8 cellular contexts compared by ENCODE assay signal in the genomic region with DNA sequence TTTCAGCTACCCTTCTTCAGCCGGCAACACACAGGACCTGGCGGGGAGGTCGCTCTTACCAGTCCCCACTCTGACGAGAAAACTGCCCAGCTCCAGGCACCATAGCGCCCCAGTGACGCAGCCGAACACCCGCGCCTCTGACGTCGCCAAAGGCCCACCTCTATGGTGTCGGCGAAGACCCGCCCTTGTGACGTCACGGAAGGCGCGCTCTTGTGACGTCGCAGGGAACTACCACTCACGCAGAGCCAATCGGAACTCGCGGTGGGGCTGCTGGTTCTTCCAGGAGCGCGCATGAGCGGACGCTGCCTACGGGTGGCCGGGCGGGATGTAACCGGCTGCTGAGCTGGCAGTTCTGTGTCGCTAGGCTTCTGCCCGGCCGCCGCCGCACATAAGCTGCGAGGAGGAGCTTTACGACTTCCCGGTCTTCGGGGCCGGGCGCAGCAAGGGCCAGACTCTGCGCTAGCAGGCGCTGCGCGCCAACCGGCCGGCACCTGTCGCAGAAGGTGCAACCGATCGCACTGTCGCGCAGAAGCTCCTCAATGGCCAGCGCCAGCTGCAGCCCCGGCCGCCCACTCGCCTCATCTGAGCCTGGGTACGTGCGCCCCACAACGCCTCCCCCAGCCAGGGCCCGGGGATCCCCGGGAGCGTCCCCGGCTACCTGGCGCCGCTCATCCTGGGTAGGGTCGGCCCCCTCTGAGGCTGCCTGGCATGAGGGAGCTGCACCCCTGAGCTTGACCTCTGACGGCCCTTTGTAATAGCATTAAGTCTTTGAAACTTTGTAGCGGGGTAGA.
DNase-seq lines count a peak whose midpoint lies in the region; ATAC-seq and TF ChIP-seq lines count a peak whose summit lies in the region.
"Not testable (repeated sequence)": the region's sequence is repeated elsewhere in the genome, so short reads cannot be mapped to it uniquely, and the experiment has no call there.

No MANE protein-coding gene starts in this region.

- not testable (repeated sequence) for H3K79me2 ChIP-seq in Loucy (ENCODE audit: insufficient read depth, low read length)

- not testable (repeated sequence) for H3K36me3 Mint-ChIP-seq in nephron progenitor cell (ENCODE audit: low read depth); stimulated activated naive CD8-positive, alpha-beta T cell treated with anti-CD3 and anti-CD28 coated beads, Interleukin-15, Interleukin-2, amounts not matched to agents 100 ng/mL and 50 ng/mL, for 24 hours (ENCODE audit: low read depth)

- H3K36me3 ChIP-seq in H7 (replicated peaks; ENCODE audit: control insufficient read depth, insufficient read depth, low read length); Loucy (ENCODE audit: insufficient read depth, low read length); RWPE2 (ENCODE audit: low read depth): not testable (repeated sequence)

- not testable (repeated sequence) for H3K9me3 ChIP-seq in Loucy (ENCODE audit: insufficient read depth, low read depth, low read length); RWPE2 (ENCODE audit: severe bottlenecking)

- TF ChIP-seq CTCF in Loucy (conservative IDR thresholded peaks at IDR 0.05; ENCODE audit: low read length); RWPE2 (IDR thresholded peaks at IDR 0.05; ENCODE audit: poor library complexity, severe bottlenecking); nephron progenitor cell (IDR thresholded peaks at IDR 0.05): not testable (repeated sequence)

- H3K4me3 Mint-ChIP-seq in nephron progenitor cell: peak overlapping the region; percentile 96
- H3K4me3 Mint-ChIP-seq in stimulated activated naive CD8-positive, alpha-beta T cell treated with anti-CD3 and anti-CD28 coated beads, Interleukin-15, Interleukin-2, amounts not matched to agents 100 ng/mL and 50 ng/mL, for 24 hours: peak overlapping the region; percentile 97

- peak; percentile 100 for DNase-seq in ELF-1 (ENCODE audit: low read depth, low spot score)
- DNase-seq in H7: peak; percentile 90
- peak; percentile 93 for DNase-seq in RWPE2 (ENCODE audit: low spot score)
- DNase-seq in activated effector memory CD4-positive, alpha-beta T cell treated with Interleukin-2 at 50 U/mL for 16 hours: peak; percentile 99
- peak; percentile 98 for DNase-seq in fibroblast of the conjunctiva (ENCODE audit: low read depth)
- DNase-seq in nephron progenitor cell: peak; percentile 100

- not testable (repeated sequence) for H3K4me1 Mint-ChIP-seq in nephron progenitor cell; stimulated activated naive CD8-positive, alpha-beta T cell treated with anti-CD3 and anti-CD28 coated beads, Interleukin-15, Interleukin-2, amounts not matched to agents 100 ng/mL and 50 ng/mL, for 24 hours (ENCODE audit: low read depth)

- H3K27ac ChIP-seq in RWPE2 (ENCODE audit: poor library complexity, severe bottlenecking): peak overlapping the region; percentile 52

- not testable (repeated sequence) for H3K9me3 Mint-ChIP-seq in nephron progenitor cell; stimulated activated naive CD8-positive, alpha-beta T cell treated with anti-CD3 and anti-CD28 coated beads, Interleukin-15, Interleukin-2, amounts not matched to agents 100 ng/mL and 50 ng/mL, for 24 hours

- peak overlapping the region; percentile 76 for H3K4me2 ChIP-seq in Loucy (ENCODE audit: low read depth, low read length, poor library complexity, severe bottlenecking)

- H3K4me3 ChIP-seq in H7 (ENCODE audit: insufficient read depth, low read depth, low read length) (peak overlapping the region; percentile 59), Loucy (ENCODE audit: low read length, poor library complexity, severe bottlenecking) (peak overlapping the region; percentile 73), RWPE2 (ENCODE audit: severe bottlenecking) (peak overlapping the region; percentile 47)

- peak; percentile 99 for ATAC-seq in RWPE2 (ENCODE audit: low read depth)

- not testable (repeated sequence) for H3K27me3 ChIP-seq in H7 (ENCODE audit: control insufficient read depth, insufficient read depth, low read length); Loucy (ENCODE audit: insufficient read depth, low read length, poor library complexity, severe bottlenecking); RWPE2 (ENCODE audit: insufficient read depth, poor library complexity, severe bottlenecking)

- not testable (repeated sequence) for H3K4me1 ChIP-seq in Loucy (ENCODE audit: insufficient read depth, low read length, poor library complexity, severe bottlenecking); RWPE2 (ENCODE audit: insufficient read depth, poor library complexity, severe bottlenecking)

- H3K27ac Mint-ChIP-seq in nephron progenitor cell: peak overlapping the region; percentile 100
- H3K27ac Mint-ChIP-seq in stimulated activated naive CD8-positive, alpha-beta T cell treated with anti-CD3 and anti-CD28 coated beads, Interleukin-15, Interleukin-2, amounts not matched to agents 100 ng/mL and 50 ng/mL, for 24 hours: peak overlapping the region; percentile 98

- H3K27me3 Mint-ChIP-seq in nephron progenitor cell (ENCODE audit: low read depth, poor library complexity); stimulated activated naive CD8-positive, alpha-beta T cell treated with anti-CD3 and anti-CD28 coated beads, Interleukin-15, Interleukin-2, amounts not matched to agents 100 ng/mL and 50 ng/mL, for 24 hours: not testable (repeated sequence)

- H3K9me2 ChIP-seq in Loucy (replicated peaks; ENCODE audit: low read depth, low read length): not testable (repeated sequence)

- H2AFZ ChIP-seq in Loucy (ENCODE audit: low read length): peak overlapping the region; percentile 64; the same call in 1 of the 2 replicates

- H3F3A ChIP-seq in Loucy (ENCODE audit: low read depth): not testable (repeated sequence)

- H4K20me1 ChIP-seq in Loucy (ENCODE audit: insufficient read depth, low read length, poor library complexity, severe bottlenecking): not testable (repeated sequence)

- peak overlapping the region; percentile 76 for H3K9ac ChIP-seq in Loucy (ENCODE audit: low read depth, low read length, poor library complexity, severe bottlenecking)

Comparison
In these comparisons a context has a peak if more than half of its experiments do, and no peak if none do; other contexts are left out.
1. Peak in every context shown above with its lines: DNase-seq, ATAC-seq, H3K4me3 ChIP-seq and H3K27ac ChIP-seq.